In the genomic region with DNA sequence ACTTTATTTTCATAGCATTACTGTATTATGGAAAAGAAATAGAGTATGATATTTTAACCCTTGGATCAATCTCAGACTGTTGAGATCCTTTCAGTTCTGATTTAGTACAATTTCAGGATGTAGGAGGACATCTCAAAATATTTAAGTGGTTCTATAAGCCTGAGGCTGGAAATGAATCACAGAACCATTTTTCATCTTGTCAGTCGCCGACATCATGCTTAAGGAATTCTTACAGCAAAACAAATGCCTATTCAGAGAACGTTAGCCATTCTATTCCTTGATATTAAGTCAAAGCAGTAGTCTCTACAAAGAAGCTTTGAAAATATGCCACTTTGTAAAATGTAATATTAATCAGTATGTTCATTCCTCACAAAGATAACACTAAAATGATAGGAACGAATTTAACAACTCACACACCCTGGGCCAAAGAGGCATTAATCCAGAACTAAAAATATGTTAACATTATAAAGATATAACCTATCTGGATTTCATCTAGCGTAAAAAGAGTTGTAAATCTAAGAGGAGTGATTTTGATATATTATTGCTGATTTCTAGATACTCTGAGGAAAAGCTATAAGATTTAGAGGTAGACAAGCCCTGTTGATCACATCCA, we compare ENCODE assay signal across 11 cellular contexts.
DNase-seq lines count a peak whose midpoint lies in the region; ATAC-seq and TF ChIP-seq lines count a peak whose summit lies in the region.
"Had no signal": no experiment of that assay in that cellular context is flagged by ENCODE, and none has a peak within 500 bp of the region (broad histone marks: within the 10 kb centered on the region; RNA-seq: fewer than 3 reads in every experiment).

No MANE protein-coding gene starts in this region.

- CTCF ChIA-PET in BJ (lab: Yijun Ruan, JAX) (interaction anchor here (0.7 to 1.2 kb wide), 3 partner anchors 34 to 151 kb away, joined by 3 read pairs; no protein-coding TSS in a partner anchor), PC-9 (lab: Charles Lee) (no interaction called here)

- H3K27me3 ChIP-seq in BJ (ENCODE audit: control insufficient read depth, insufficient read depth, low read length): no peaks in the 10 kb centered on the region
- no peaks in the 10 kb centered on the region for H3K27me3 ChIP-seq in PC-9 (ENCODE audit: insufficient read depth, low read depth)
- H3K27me3 ChIP-seq in osteoblast (ENCODE audit: insufficient read depth, low read length): no peaks in the 10 kb centered on the region

- H3K9me3 ChIP-seq in PC-9 (ENCODE audit: insufficient read depth, low read depth) (no peaks in the 10 kb centered on the region), osteoblast (ENCODE audit: low read depth, low read length) (no peaks in the 10 kb centered on the region)

- H3K4me1 ChIP-seq in PC-9 (replicated peaks; ENCODE audit: insufficient read depth): peaks cover 34% of the 10 kb centered on the region
- peaks cover 40% of the 10 kb centered on the region for H3K4me1 ChIP-seq in osteoblast (ENCODE audit: insufficient read depth, low read length)

- no peak for ATAC-seq in HG02884 (IDR thresholded peaks at IDR 0.05; ENCODE audit: unreplicated experiment)
- ATAC-seq: WTC11 had no signal

- DNase-seq in BJ (ENCODE audit: low read depth) (peak; percentile 62), PC-9 (peak; percentile 24 to 56), epithelial cell of proximal tubule (ENCODE audit: low read depth) (peak; percentile 71), osteoblast (ENCODE audit: insufficient read length, low spot score, missing footprints) (peak; percentile 46), putamen (ENCODE audit: low spot score) (no peak), NCI-H2029 treated with DMSO at 0.1 percent for 48 hours (lab: John Stamatoyannopoulos, UW) (no peak), cerebellum (ENCODE audit: low spot score) (no peak)
- DNase-seq: DMS79 treated with DMSO at 0.1 percent for 48 hours, NCI-H2227 treated with DMSO at 0.1 percent for 48 hours had no signal

- POLR2A ChIA-PET in BJ (lab: Charles Lee) (no interaction called here), PC-9 (lab: Charles Lee; ENCODE audit: unreplicated experiment) (no interaction called here)

- BruUV-seq in PC-9 (replicated peaks; lab: Mats Ljungman, UMichigan): no TSS peak

- TF ChIP-seq CTCF in BJ (IDR thresholded peaks at IDR 0.05; ENCODE audit: insufficient read depth, low read depth, low read length) (no peak), PC-9 (conservative IDR thresholded peaks at IDR 0.05) (no peak), epithelial cell of proximal tubule (conservative IDR thresholded peaks at IDR 0.05; ENCODE audit: low read depth, low read length) (no peak), osteoblast (IDR thresholded peaks at IDR 0.05; ENCODE audit: extremely low read depth, low read depth, low read length) (no peak)

- H4K20me1 ChIP-seq in PC-9 (ENCODE audit: insufficient read depth) (no peaks in the 10 kb centered on the region), osteoblast (ENCODE audit: insufficient read depth, low read length) (no peaks in the 10 kb centered on the region)

- no peak overlapping the region for H2AFZ ChIP-seq in PC-9
- H2AFZ ChIP-seq in osteoblast (ENCODE audit: low read length): peak overlapping the region; percentile 7

- intact Hi-C loops in PC-9 (cut with micrococcal nuclease; ENCODE audit: unreplicated experiment): loop anchor here (2.0 kb wide), 1 partner anchor 28 kb away; no protein-coding TSS in a partner anchor

- H3K79me2 ChIP-seq in PC-9 (ENCODE audit: low read depth): no peaks in the 10 kb centered on the region
- H3K79me2 ChIP-seq in osteoblast (ENCODE audit: insufficient read depth, low read length): no peaks in the 10 kb centered on the region

- H3K36me3 ChIP-seq in BJ (ENCODE audit: control insufficient read depth, insufficient read depth, low read length) (no peaks in the 10 kb centered on the region), PC-9 (ENCODE audit: low read depth) (no peaks in the 10 kb centered on the region), osteoblast (ENCODE audit: insufficient read depth, low read length) (no peaks in the 10 kb centered on the region)

- H3K9me2 ChIP-seq in PC-9 (ENCODE audit: insufficient read depth): no peaks in the 10 kb centered on the region

- H3K27ac ChIP-seq in PC-9: peak overlapping the region; percentile 48
- peak overlapping the region; percentile 82 for H3K27ac ChIP-seq in osteoblast (ENCODE audit: low read depth, low read length)

- H3K4me3 ChIP-seq in BJ (ENCODE audit: low read depth, low read length) (no peak overlapping the region), PC-9 (no peak overlapping the region), epithelial cell of proximal tubule (ENCODE audit: low read depth, low read length) (no peak overlapping the region), osteoblast (ENCODE audit: insufficient read depth, low read length) (no peak overlapping the region)

- H3F3A ChIP-seq in PC-9 (ENCODE audit: insufficient read depth, low read depth): 0 out of 2 replicates have a peak, but pooled peaks cover 5% of the 10 kb centered on the region

- H3K4me2 ChIP-seq in PC-9 (peak overlapping the region; percentile 47), osteoblast (ENCODE audit: insufficient read depth, low read length) (peak overlapping the region; percentile 38)

Comparison
In these comparisons a context has a peak if more than half of its experiments do, and no peak if none do; other contexts are left out.
1. DNase-seq: peak in BJ (single experiment), PC-9 (2 of 2), epithelial cell of proximal tubule (single experiment) and osteoblast (single experiment); none in putamen (single experiment), NCI-H2029 treated with DMSO at 0.1 percent for 48 hours (single experiment) and cerebellum (single experiment).